27 cellular contexts compared by ENCODE assay signal in genomic region chr4:92840880-92841279, GRCh38.
DNase-seq lines count a peak whose midpoint lies in the region; ATAC-seq and TF ChIP-seq lines count a peak whose summit lies in the region.
"Had no signal": no experiment of that assay in that cellular context is flagged by ENCODE, and none has a peak within 500 bp of the region (broad histone marks: within the 10 kb centered on the region; RNA-seq: fewer than 3 reads in every experiment).

No MANE protein-coding gene starts in this region.

- no peak overlapping the region for H3K27ac Mint-ChIP-seq in WTC11
- H3K27ac Mint-ChIP-seq: B cell; CD14-positive monocyte; CD4-positive, alpha-beta memory T cell; CD4-positive, alpha-beta T cell; CD4-positive, CD25-positive, alpha-beta regulatory T cell; CD8-positive, alpha-beta memory T cell; CD8-positive, alpha-beta T cell had no signal

- TF ChIP-seq CTCF in WTC11 (IDR thresholded peaks at IDR 0.05) = no peak

- no peaks in the 10 kb centered on the region for H3K27me3 Mint-ChIP-seq in WTC11 (ENCODE audit: low read depth)
- H3K27me3 Mint-ChIP-seq: B cell; CD4-positive, alpha-beta memory T cell; CD4-positive, alpha-beta T cell; CD4-positive, CD25-positive, alpha-beta regulatory T cell; CD8-positive, alpha-beta memory T cell had no signal

- no peak for ATAC-seq in WTC11
- ATAC-seq: A549; CD8-positive, alpha-beta T cell had no signal

- H3K4me1 Mint-ChIP-seq in WTC11 = peaks cover 22% of the 10 kb centered on the region
- H3K4me1 Mint-ChIP-seq: B cell; CD14-positive monocyte; CD4-positive, CD25-positive, alpha-beta regulatory T cell; CD8-positive, alpha-beta memory T cell had no signal

- POLR2A ChIA-PET in WTC11 (lab: Charles Lee) = no interaction called here

- CTCF ChIA-PET in WTC11 (lab: Charles Lee) = no interaction called here

- no peaks in the 10 kb centered on the region for H3K36me3 Mint-ChIP-seq in WTC11
- H3K36me3 Mint-ChIP-seq: CD14-positive monocyte; CD4-positive, alpha-beta memory T cell; CD4-positive, CD25-positive, alpha-beta regulatory T cell; CD8-positive, alpha-beta memory T cell; CD8-positive, alpha-beta T cell had no signal

- H3K9me3 Mint-ChIP-seq in WTC11 = no peaks in the 10 kb centered on the region
- H3K9me3 Mint-ChIP-seq: CD8-positive, alpha-beta T cell had no signal

- DNase-seq in SK-N-DZ (ENCODE audit: low spot score) (peak; percentile 11), amniotic epithelial cell (ENCODE audit: low read depth) (peak; percentile 66), WTC11 (ENCODE audit: low spot score) (no peak)
- DNase-seq in activated effector memory CD4-positive, alpha-beta T cell treated with Interleukin-2 at 50 U/mL for 16 hours = no peak
- DNase-seq: 8988T; ACHN; AML-193; BE2C; C1 segment of cervical spinal cord; Caco-2; Calu3; CD4-positive, alpha-beta memory T cell; CD4-positive, alpha-beta T cell; CD4-positive, CD25-positive, alpha-beta regulatory T cell; CD8-positive, alpha-beta memory T cell; CD8-positive, alpha-beta T cell; COR-L47; DMS 273 treated with DMSO at 0.1 percent for 48 hours; DMS153; DMS53; DMS79; DMS79 treated with DMSO at 0.1 percent for 48 hours; DND-41; EL had no signal

- no peak overlapping the region for H3K4me3 Mint-ChIP-seq in WTC11
- H3K4me3 Mint-ChIP-seq: B cell; CD14-positive monocyte; CD4-positive, alpha-beta memory T cell; CD4-positive, alpha-beta T cell; CD4-positive, CD25-positive, alpha-beta regulatory T cell; CD8-positive, alpha-beta memory T cell; CD8-positive, alpha-beta T cell had no signal

TF ChIP-seq in WTC11, 78 proteins besides CTCF, POLR2A, EP300 and RAD21:
- TF ChIP-seq MXD4 (CRISPR knock-in tag; IDR thresholded peaks at IDR 0.05; ENCODE audit: borderline replicate concordance) (no peak), MYBL2 (CRISPR knock-in tag; IDR thresholded peaks at IDR 0.05) (no peak), ZNF138 (CRISPR knock-in tag; conservative IDR thresholded peaks at IDR 0.05) (no peak), ELF4 (CRISPR knock-in tag; IDR thresholded peaks at IDR 0.05; ENCODE audit: low read depth) (no peak), ZNF317 (CRISPR knock-in tag; IDR thresholded peaks at IDR 0.05; ENCODE audit: borderline replicate concordance, low read depth) (no peak), RELA (CRISPR knock-in tag; IDR thresholded peaks at IDR 0.05; ENCODE audit: borderline replicate concordance) (no peak)

Comparison
In these comparisons a context has a peak if more than half of its experiments do, and no peak if none do; other contexts are left out.
1. DNase-seq: peak in SK-N-DZ (single experiment) and amniotic epithelial cell (single experiment); none in WTC11 (single experiment) and activated effector memory CD4-positive, alpha-beta T cell treated with Interleukin-2 at 50 U/mL for 16 hours (single experiment).